Comparison of ENCODE assay signal across 10 cellular contexts in genomic region chr2:230751062-230751461, GRCh38. TPM values are rescaled to one million over a fixed set of nuclear protein-coding genes. Genes with fewer than 3 reads are reported as not detected.
DNase-seq lines count a peak whose midpoint lies in the region; ATAC-seq, FAIRE-seq and TF ChIP-seq lines count a peak whose summit lies in the region.
"Had no signal": no experiment of that assay in that cellular context is flagged by ENCODE, and none has a peak within 500 bp of the region (broad histone marks: within the 10 kb centered on the region; RNA-seq: fewer than 3 reads in every experiment).

No MANE protein-coding gene starts in this region.

- ATAC-seq in foreskin keratinocyte (peak; percentile 91), GM21723 (IDR thresholded peaks at IDR 0.05; ENCODE audit: unreplicated experiment) (no peak), HG02840 (IDR thresholded peaks at IDR 0.05; ENCODE audit: low FRiP score, unreplicated experiment) (no peak), HG03571 (IDR thresholded peaks at IDR 0.05; ENCODE audit: unreplicated experiment) (no peak)
- no peak for ATAC-seq in stimulated activated memory B cell treated with anti-CD40 and anti-IgM and Interleukin-4, amounts not matched to agents 10 μg/mL and 1 μg/mL and 100 μg/mL, for 72 hours

- CTCF ChIA-PET in activated CD4-positive, alpha-beta memory T cell treated with anti-CD3 and anti-CD28 coated beads for 36 hours (lab: Charles Lee): interaction anchor here (0.8 kb wide), 1 partner anchor 37 kb away, joined by 3 read pairs; no protein-coding TSS in a partner anchor

- POLR2A ChIA-PET in activated CD4-positive, alpha-beta memory T cell treated with anti-CD3 and anti-CD28 coated beads for 36 hours (lab: Charles Lee): interaction anchor here (1.0 kb wide), 1 partner anchor 12 kb away, joined by 3 read pairs; no protein-coding TSS in a partner anchor

- H3K36me3 Mint-ChIP-seq in activated CD4-positive, alpha-beta memory T cell treated with anti-CD3 and anti-CD28 coated beads for 36 hours: peaks cover 28% of the 10 kb centered on the region
- peaks cover 32% of the 10 kb centered on the region for H3K36me3 Mint-ChIP-seq in stimulated activated memory B cell treated with anti-CD40 and anti-IgM and Interleukin-4, amounts not matched to agents 10 μg/mL and 1 μg/mL and 100 μg/mL, for 72 hours

- H3K4me3 Mint-ChIP-seq in activated CD4-positive, alpha-beta memory T cell treated with anti-CD3 and anti-CD28 coated beads for 36 hours: no peak overlapping the region
- no peak overlapping the region for H3K4me3 Mint-ChIP-seq in stimulated activated memory B cell treated with anti-CD40 and anti-IgM and Interleukin-4, amounts not matched to agents 10 μg/mL and 1 μg/mL and 100 μg/mL, for 72 hours
- H3K4me3 Mint-ChIP-seq: IgD-negative memory B cell had no signal

- DNase-seq in D721Med (ENCODE audit: insufficient read length, low spot score) (no peak), H4 (ENCODE audit: low spot score) (peak; percentile 51), foreskin keratinocyte (peak; percentile 89 to 93)
- no peak for DNase-seq in activated CD4-positive, alpha-beta memory T cell treated with anti-CD3 and anti-CD28 coated beads for 36 hours
- DNase-seq: activated CD4-positive, alpha-beta T cell treated with anti-CD3 and anti-CD28 coated beads, Interleukin-2, amount 50 U/mL, for 48 hours had no signal

- H3K27ac Mint-ChIP-seq in activated CD4-positive, alpha-beta memory T cell treated with anti-CD3 and anti-CD28 coated beads for 36 hours: peak overlapping the region; percentile 76
- H3K27ac Mint-ChIP-seq in stimulated activated memory B cell treated with anti-CD40 and anti-IgM and Interleukin-4, amounts not matched to agents 10 μg/mL and 1 μg/mL and 100 μg/mL, for 72 hours: no peak overlapping the region

- H3K4me1 ChIP-seq in foreskin keratinocyte: peaks cover 42% of the 10 kb centered on the region

- H3K4me1 Mint-ChIP-seq in activated CD4-positive, alpha-beta memory T cell treated with anti-CD3 and anti-CD28 coated beads for 36 hours (ENCODE audit: low read depth): peaks cover 76% of the 10 kb centered on the region
- H3K4me1 Mint-ChIP-seq in stimulated activated memory B cell treated with anti-CD40 and anti-IgM and Interleukin-4, amounts not matched to agents 10 μg/mL and 1 μg/mL and 100 μg/mL, for 72 hours: peaks cover 65% of the 10 kb centered on the region

- FAIRE-seq in D721Med (lab: Jason Lieb, UNC): peak; percentile 61

- H3K27ac ChIP-seq in foreskin keratinocyte: peak overlapping the region; percentile 9

- no peaks in the 10 kb centered on the region for H3K9me3 Mint-ChIP-seq in activated CD4-positive, alpha-beta memory T cell treated with anti-CD3 and anti-CD28 coated beads for 36 hours
- H3K9me3 Mint-ChIP-seq in stimulated activated memory B cell treated with anti-CD40 and anti-IgM and Interleukin-4, amounts not matched to agents 10 μg/mL and 1 μg/mL and 100 μg/mL, for 72 hours: no peaks in the 10 kb centered on the region
- H3K9me3 Mint-ChIP-seq: IgD-negative memory B cell had no signal

- TF ChIP-seq CTCF in D721Med (IDR thresholded peaks at IDR 0.05; ENCODE audit: insufficient read depth, missing control alignments) (no peak), foreskin keratinocyte (conservative IDR thresholded peaks at IDR 0.05) (no peak)

- intact Hi-C loops in activated CD4-positive, alpha-beta memory T cell treated with anti-CD3 and anti-CD28 coated beads for 36 hours (cut with micrococcal nuclease): loop anchor here (1.0 to 5.0 kb wide), 5 partner anchors 14 to 54 kb away; no protein-coding TSS in a partner anchor

- H3K27me3 Mint-ChIP-seq in activated CD4-positive, alpha-beta memory T cell treated with anti-CD3 and anti-CD28 coated beads for 36 hours: no peaks in the 10 kb centered on the region
- H3K27me3 Mint-ChIP-seq in stimulated activated memory B cell treated with anti-CD40 and anti-IgM and Interleukin-4, amounts not matched to agents 10 μg/mL and 1 μg/mL and 100 μg/mL, for 72 hours: no peaks in the 10 kb centered on the region
- H3K27me3 Mint-ChIP-seq: IgD-negative memory B cell had no signal

- no peaks in the 10 kb centered on the region for H3K27me3 ChIP-seq in foreskin keratinocyte

RNA-seq across cellular contexts. Expression of gene CAB39, which starts 38.4 kb away (rescaled TPM):
- total RNA-seq in H4 (2014; rRNA removed; shearing (Covaris generic)): 32.8 and 42.2 TPM in 2 replicates
- total RNA-seq in activated CD4-positive, alpha-beta memory T cell treated with anti-CD3 and anti-CD28 coated beads for 36 hours: 100 to 1,000 TPM; 128 to 129 TPM
- total RNA-seq in foreskin keratinocyte: 179 and 191 TPM in 2 replicates
- 67.8 and 73.5 TPM in 2 replicates for polyA plus RNA-seq in foreskin keratinocyte

Comparison
In these comparisons a context has a peak if more than half of its experiments do, and no peak if none do; other contexts are left out.
1. DNase-seq: peak in H4 (single experiment) and foreskin keratinocyte (2 of 2); none in D721Med (single experiment) and activated CD4-positive, alpha-beta memory T cell treated with anti-CD3 and anti-CD28 coated beads for 36 hours (single experiment).